In the genomic region with DNA sequence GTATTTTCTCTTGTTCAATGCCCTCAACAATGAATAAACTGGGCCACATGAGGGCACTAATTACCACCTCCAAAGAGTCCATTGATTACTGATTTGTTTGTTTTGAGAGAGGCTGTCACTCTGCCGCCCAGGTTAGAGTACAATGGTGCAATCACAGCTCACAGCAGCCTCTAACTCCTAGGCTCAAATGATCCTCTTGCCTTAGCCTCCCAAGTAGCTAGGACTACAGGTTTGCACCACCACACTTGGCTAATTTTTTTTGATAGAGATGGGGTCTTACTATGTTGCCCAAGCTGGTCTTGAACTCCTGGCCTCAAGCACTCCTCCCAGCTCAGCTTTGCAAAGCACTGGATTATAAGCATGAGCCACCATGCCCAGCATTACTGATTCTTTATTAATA, we compare ENCODE assay signal across 19 cellular contexts.
"Had no signal": no experiment of that assay in that cellular context is flagged by ENCODE, and none has a peak within 500 bp of the region (broad histone marks: within the 10 kb centered on the region; RNA-seq: fewer than 3 reads in every experiment).

No MANE protein-coding gene starts in this region.

- H3K9me3 ChIP-seq: gastrocnemius medialis, heart right ventricle, right atrium auricular region, sigmoid colon, stomach, thoracic aorta, transverse colon had no signal

- H3K4me1 ChIP-seq: gastrocnemius medialis, right atrium auricular region, sigmoid colon had no signal

- H3K27ac ChIP-seq: coronary artery, gastrocnemius medialis, heart right ventricle, right atrium auricular region, sigmoid colon, skin epidermis, stomach, thoracic aorta, transverse colon had no signal

- H3K27me3 ChIP-seq: gastrocnemius medialis, heart right ventricle, right atrium auricular region, sigmoid colon, stomach, transverse colon had no signal

- H3K4me3 ChIP-seq: coronary artery, gastrocnemius medialis, heart right ventricle, right atrium auricular region, sigmoid colon, skin epidermis, stomach, thoracic aorta, transverse colon had no signal

- ATAC-seq: esophagus mucosa; gastrocnemius medialis; heart right ventricle; naive thymus-derived CD4-positive, alpha-beta T cell had no signal

- DNase-seq: effector CD4-positive, alpha-beta T cell; gastrocnemius medialis; heart right ventricle; hypothalamus; kidney glomerular epithelial cell; mesendoderm; naive thymus-derived CD4-positive, alpha-beta T cell; nephron progenitor cell; sigmoid colon; stimulated activated CD4-positive, alpha-beta T cell treated with anti-CD3 and anti-CD28 coated beads, Interleukin-12 subunit alpha, Interleukin-12 subunit beta, amount 100 ng/mL, for 4 hours; stimulated activated naive CD4-positive, alpha-beta T cell; stomach; substantia nigra; transverse colon had no signal
